25 cellular contexts compared by ENCODE assay signal in genomic region chr1:200442023-200442422, GRCh38.
"Had no signal": no experiment of that assay in that cellular context is flagged by ENCODE, and none has a peak within 500 bp of the region (broad histone marks: within the 10 kb centered on the region; RNA-seq: fewer than 3 reads in every experiment).

No MANE protein-coding gene starts in this region.

- H3K9me3 ChIP-seq: left ventricle myocardium inferior, pancreas, prostate gland, stomach, testis, thyroid gland, transverse colon, upper lobe of left lung, vagina had no signal

- H3K4me3 ChIP-seq: left ventricle myocardium inferior, lung, pancreas, prostate gland, skin epidermis, stomach, testis, thyroid gland, transverse colon, upper lobe of left lung, vagina had no signal

- DNase-seq: hypothalamus; immature natural killer cell; left ventricle myocardium inferior; naive thymus-derived CD8-positive, alpha-beta T cell; nucleus accumbens; pancreas; posterior cingulate gyrus; retina; right cardiac atrium; stimulated activated CD4-positive, alpha-beta T cell treated with anti-CD3 and anti-CD28 coated beads, Interleukin-12 subunit alpha, Interleukin-12 subunit beta, amount 100 ng/mL, for 4 hours; stimulated activated CD4-positive, alpha-beta T cell treated with anti-CD3 and anti-CD28 coated beads, Interleukin-15, amount 100 ng/mL, for 24 hours; stimulated activated CD4-positive, alpha-beta T cell treated with anti-CD3 and anti-CD28 coated beads, Interleukin-2, amount 100 ng/mL, for 24 hours; stimulated activated CD4-positive, alpha-beta T cell treated with anti-CD3 and anti-CD28 coated beads, Interleukin-4, amount 100 ng/mL, for 1 hour; stimulated activated naive B cell treated with anti-CD40 and anti-IgM and Interleukin-4, amounts not matched to agents 10 μg/mL and 1 μg/mL and 100 μg/mL, for 72 hours; stimulated activated naive CD8-positive, alpha-beta T cell treated with anti-CD3 and anti-CD28 coated beads, Interleukin-15, Interleukin-2, amounts not matched to agents 100 U/mL and 50 U/mL, for 24 hours; stomach; testis; thyroid gland; transverse colon; upper lobe of left lung had no signal

- H3K36me3 ChIP-seq: left ventricle myocardium inferior, pancreas, prostate gland, stomach, thyroid gland, transverse colon, upper lobe of left lung, vagina had no signal

- H3K27me3 ChIP-seq: pancreas, stomach, testis, thyroid gland, transverse colon, upper lobe of left lung, vagina had no signal

- H3K27ac ChIP-seq: left ventricle myocardium inferior, pancreas, prostate gland, skin epidermis, stomach, testis, thyroid gland, transverse colon, upper lobe of left lung, vagina had no signal

- ATAC-seq: naive thymus-derived CD8-positive, alpha-beta T cell; pancreas; right cardiac atrium; sciatic nerve; stimulated activated naive B cell treated with anti-CD40 and anti-IgM and Interleukin-4, amounts not matched to agents 10 μg/mL and 1 μg/mL and 100 μg/mL, for 72 hours; stimulated activated naive CD8-positive, alpha-beta T cell treated with anti-CD3 and anti-CD28 coated beads, Interleukin-15, Interleukin-2, amounts not matched to agents 100 U/mL and 50 U/mL, for 24 hours had no signal

- H3K4me1 ChIP-seq: left ventricle myocardium inferior, prostate gland, testis, thyroid gland, vagina had no signal
